ENCODE assay signal across 8 cellular contexts in the genomic region with DNA sequence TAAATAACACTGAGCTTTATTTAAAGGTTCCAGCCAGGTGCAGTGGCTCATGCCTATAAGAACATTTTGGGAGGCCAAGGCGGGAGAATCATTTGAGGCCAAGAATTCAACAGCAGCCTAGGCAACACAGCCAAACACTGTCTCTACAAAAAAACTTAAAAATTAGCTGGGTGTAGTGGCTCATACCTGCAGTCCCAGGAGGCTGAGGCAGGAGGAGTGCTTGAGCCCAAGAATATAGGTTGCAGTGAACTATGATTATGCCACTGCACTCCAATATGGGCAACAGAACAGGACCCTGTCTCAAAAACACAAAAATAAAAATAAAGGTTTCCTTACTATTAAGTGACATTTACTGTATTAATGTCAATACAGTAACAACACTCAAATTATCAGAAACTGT. TPM values are rescaled to one million over a fixed set of nuclear protein-coding genes. Genes with fewer than 3 reads are reported as not detected.
DNase-seq lines count a peak whose midpoint lies in the region; ATAC-seq and TF ChIP-seq lines count a peak whose summit lies in the region.

No MANE protein-coding gene starts in this region.

- in situ Hi-C loops in G401 (cut with HindIII; ENCODE audit: low sequenced_read_pairs), result no loop called here

- no peak overlapping the region for H3K27ac Mint-ChIP-seq in activated CD4-positive, alpha-beta memory T cell treated with anti-CD3 and anti-CD28 coated beads for 36 hours
- peak overlapping the region in 1 of 6 donors; percentile 35 for H3K27ac Mint-ChIP-seq in immature natural killer cell

- DNase-seq in DND-41 (peak; percentile 24), Karpas-422 (peak; percentile 75), immature natural killer cell (no peak), NCI-H2081 treated with DMSO at 0.1 percent for 48 hours (lab: John Stamatoyannopoulos, UW) (no peak), G401 (ENCODE audit: low spot score) (no peak), AG20443 (ENCODE audit: low spot score) (no peak)
- DNase-seq in activated CD4-positive, alpha-beta memory T cell treated with anti-CD3 and anti-CD28 coated beads for 36 hours, result peak; percentile 44

- H3K27me3 Mint-ChIP-seq in activated CD4-positive, alpha-beta memory T cell treated with anti-CD3 and anti-CD28 coated beads for 36 hours, result no peaks in the 10 kb centered on the region
- H3K27me3 Mint-ChIP-seq in immature natural killer cell (ENCODE audit: low read depth in 3 of 3), result peaks cover 2 to 21% (median 11%) of the 10 kb centered on the region in 3 donors

- peaks cover 56% of the 10 kb centered on the region for H3K79me2 ChIP-seq in DND-41 (ENCODE audit: insufficient read depth, low read length)
- H3K79me2 ChIP-seq in Karpas-422 (ENCODE audit: low read length), result peaks cover 55% of the 10 kb centered on the region

- H3K9me3 Mint-ChIP-seq in activated CD4-positive, alpha-beta memory T cell treated with anti-CD3 and anti-CD28 coated beads for 36 hours, result no peaks in the 10 kb centered on the region
- no peaks in the 10 kb centered on the region for H3K9me3 Mint-ChIP-seq in immature natural killer cell

- H3K4me3 Mint-ChIP-seq in activated CD4-positive, alpha-beta memory T cell treated with anti-CD3 and anti-CD28 coated beads for 36 hours, result peak overlapping the region; percentile 93
- H3K4me3 Mint-ChIP-seq in immature natural killer cell, result peak overlapping the region; percentile 36 to 99 (median 55)

- TF ChIP-seq CTCF in DND-41 (IDR thresholded peaks at IDR 0.05; ENCODE audit: borderline replicate concordance, extremely low read depth, low read length, poor library complexity, severe bottlenecking), result peak; percentile 41

- H3K4me1 ChIP-seq in DND-41 (ENCODE audit: insufficient read depth, low read length) (peaks cover 27% of the 10 kb centered on the region), Karpas-422 (ENCODE audit: low read length) (peaks cover 31% of the 10 kb centered on the region)

- H3K4me2 ChIP-seq in DND-41 (ENCODE audit: insufficient read depth, low read length) (peak overlapping the region; percentile 71), Karpas-422 (ENCODE audit: low read depth, low read length, poor library complexity, severe bottlenecking) (peak overlapping the region; percentile 74)

- peaks cover 7% of the 10 kb centered on the region for H3K36me3 Mint-ChIP-seq in activated CD4-positive, alpha-beta memory T cell treated with anti-CD3 and anti-CD28 coated beads for 36 hours
- no peaks in the 10 kb centered on the region for H3K36me3 Mint-ChIP-seq in immature natural killer cell

- POLR2A ChIA-PET in activated CD4-positive, alpha-beta memory T cell treated with anti-CD3 and anti-CD28 coated beads for 36 hours (lab: Charles Lee), result interaction anchor here (1.2 to 5.8 kb wide), 5 partner anchors 8 to 125 kb away, joined by 3 to 80 read pairs (median 4); partner anchors contain the start of genes RNU11, TRNAU1AP and YTHDF2

- CTCF ChIA-PET in activated CD4-positive, alpha-beta memory T cell treated with anti-CD3 and anti-CD28 coated beads for 36 hours (lab: Charles Lee), result interaction anchor here (1.0 to 1.7 kb wide), 6 partner anchors 28 to 237 kb away, joined by 4 to 10 read pairs (median 4); partner anchors contain the start of genes GMEB1 and YTHDF2

- H3K4me3 ChIP-seq in DND-41 (ENCODE audit: low read depth in 1 of 2, low read length in 2 of 2) (no peak overlapping the region), Karpas-422 (ENCODE audit: low read length) (no peak overlapping the region)

- H3K27me3 ChIP-seq in DND-41 (ENCODE audit: insufficient read depth, low read length, poor library complexity), result no peaks in the 10 kb centered on the region
- no peaks in the 10 kb centered on the region for H3K27me3 ChIP-seq in Karpas-422 (ENCODE audit: low read length)

- 0 out of 2 replicates have a peak overlapping the region, but pooled peaks have one; percentile 74 for H3K9ac ChIP-seq in DND-41 (ENCODE audit: low read depth, low read length)
- no peak overlapping the region for H3K9ac ChIP-seq in Karpas-422 (ENCODE audit: low read length)

- H3K4me1 Mint-ChIP-seq in activated CD4-positive, alpha-beta memory T cell treated with anti-CD3 and anti-CD28 coated beads for 36 hours (ENCODE audit: low read depth), result peaks cover 35% of the 10 kb centered on the region
- H3K4me1 Mint-ChIP-seq in immature natural killer cell, result peaks cover 52 to 56% of the 10 kb centered on the region in 2 donors

- intact Hi-C loops in activated CD4-positive, alpha-beta memory T cell treated with anti-CD3 and anti-CD28 coated beads for 36 hours (cut with micrococcal nuclease), result loop anchor here (1.0 to 10.0 kb wide), 3 partner anchors 10 to 237 kb away; partner anchors contain the start of gene TRNAU1AP

- H3K27ac ChIP-seq in DND-41 (ENCODE audit: low read length), result no peak overlapping the region
- H3K27ac ChIP-seq in Karpas-422 (ENCODE audit: low read length), result no peak overlapping the region

- no peaks in the 10 kb centered on the region for H3K9me2 ChIP-seq in Karpas-422 (replicated peaks; ENCODE audit: insufficient read depth, low read length)

- H2AFZ ChIP-seq in DND-41 (ENCODE audit: low read depth, low read length) (no peak overlapping the region), Karpas-422 (ENCODE audit: low read length) (no peak overlapping the region)

- no peaks in the 10 kb centered on the region for H3K9me3 ChIP-seq in DND-41 (ENCODE audit: insufficient read depth, low read length, severe bottlenecking)
- H3K9me3 ChIP-seq in Karpas-422 (ENCODE audit: low read length), result no peaks in the 10 kb centered on the region

- ATAC-seq in DND-41 (ENCODE audit: insufficient read depth, low read depth), result no peak
- no peak for ATAC-seq in GM21447 (IDR thresholded peaks at IDR 0.05; ENCODE audit: unreplicated experiment)

- H3K36me3 ChIP-seq in DND-41 (ENCODE audit: insufficient read depth, low read length) (no peaks in the 10 kb centered on the region), Karpas-422 (ENCODE audit: insufficient read depth, low read length) (no peaks in the 10 kb centered on the region)

- H4K20me1 ChIP-seq in DND-41 (ENCODE audit: insufficient read depth, low read length) (no peaks in the 10 kb centered on the region), Karpas-422 (ENCODE audit: insufficient read depth, low read depth, low read length) (no peaks in the 10 kb centered on the region)

RNA-seq across cellular contexts. Expression of gene TAF12, which starts 2.1 kb away (rescaled TPM):
- 39.5 and 40.9 TPM in 2 replicates for total RNA-seq in Karpas-422 (2014; rRNA removed; shearing (Covaris generic); ENCODE audit: low replicate concordance)
- 10 to 100 TPM; 26.8 to 27.5 TPM for total RNA-seq in activated CD4-positive, alpha-beta memory T cell treated with anti-CD3 and anti-CD28 coated beads for 36 hours
- polyA plus RNA-seq in immature natural killer cell, result 10 to 100 TPM; 54.8 to 68.9 (median 60.7) TPM
- total RNA-seq in G401 (2014; rRNA removed; shearing (Covaris generic)), result 33.8 and 44.9 TPM in 2 replicates

RNA-seq across cellular contexts. Expression of gene RNU11, which starts 7.6 kb away (rescaled TPM):
- not detected in 2 replicates for total RNA-seq in Karpas-422 (2014; rRNA removed; shearing (Covaris generic); ENCODE audit: low replicate concordance)
- total RNA-seq in activated CD4-positive, alpha-beta memory T cell treated with anti-CD3 and anti-CD28 coated beads for 36 hours, result not detected
- polyA plus RNA-seq in immature natural killer cell, result not detected
- total RNA-seq in G401 (2014; rRNA removed; shearing (Covaris generic)), result not detected in 2 replicates

RNA-seq across cellular contexts. Expression of gene GMEB1, which starts 27.8 kb away (rescaled TPM):
- 7.2 and 8.8 TPM in 2 replicates for total RNA-seq in Karpas-422 (2014; rRNA removed; shearing (Covaris generic); ENCODE audit: low replicate concordance)
- total RNA-seq in activated CD4-positive, alpha-beta memory T cell treated with anti-CD3 and anti-CD28 coated beads for 36 hours, result 10 to 100 TPM; 21.4 to 22.6 TPM
- 10 to 100 TPM; 13.4 to 29.2 (median 15.3) TPM for polyA plus RNA-seq in immature natural killer cell
- 11.8 and 12.2 TPM in 2 replicates for total RNA-seq in G401 (2014; rRNA removed; shearing (Covaris generic))

RNA-seq across cellular contexts. Expression of gene RAB42, which starts 48.7 kb away (rescaled TPM):
- 0.37 and 2.2 TPM in 2 replicates for total RNA-seq in Karpas-422 (2014; rRNA removed; shearing (Covaris generic); ENCODE audit: low replicate concordance)
- not detected for total RNA-seq in activated CD4-positive, alpha-beta memory T cell treated with anti-CD3 and anti-CD28 coated beads for 36 hours
- polyA plus RNA-seq in immature natural killer cell, result not detected
- not detected in 2 replicates for total RNA-seq in G401 (2014; rRNA removed; shearing (Covaris generic))

Comparison
In these comparisons a context has a peak if more than half of its experiments do, and no peak if none do; other contexts are left out.
1. DNase-seq: peak in DND-41 (single experiment), Karpas-422 (single experiment) and activated CD4-positive, alpha-beta memory T cell treated with anti-CD3 and anti-CD28 coated beads for 36 hours (single experiment); none in immature natural killer cell (0 of 3), NCI-H2081 treated with DMSO at 0.1 percent for 48 hours (single experiment), G401 (single experiment) and AG20443 (single experiment).